Comparison of ENCODE assay signal across 1 cellular context in genomic region chr2:86413296-86414085, GRCh38.
TF ChIP-seq lines count a peak whose summit lies in the region.

No MANE protein-coding gene starts in this region.

TF ChIP-seq in GM23338, 12 proteins besides CTCF, POLR2A, EP300 and RAD21 (continued from another document):
- no peak for TF ChIP-seq REST (IDR thresholded peaks at IDR 0.05; ENCODE audit: unreplicated experiment)
TF ChIP-seq in GM23338: peak in this region for 0.
